In the genomic region with DNA sequence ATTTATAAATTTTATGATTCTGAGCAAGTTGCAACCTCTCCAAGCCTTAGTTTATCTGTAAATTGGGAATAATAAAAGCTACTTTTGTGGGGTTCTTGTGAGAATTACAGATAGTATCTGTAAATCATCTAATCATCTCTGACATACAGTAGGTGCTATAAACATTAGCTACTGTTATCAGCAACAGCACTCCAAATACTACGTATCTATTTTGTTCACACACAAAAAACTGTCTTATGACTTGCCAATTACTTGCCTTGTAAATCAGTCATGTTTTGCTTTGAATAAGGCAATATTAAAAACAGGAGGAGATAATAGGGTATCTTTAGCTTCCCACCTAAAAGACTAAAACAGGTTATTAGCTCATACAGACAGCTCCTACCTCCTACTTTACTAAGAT, we compare ENCODE assay signal across 30 cellular contexts.
"Had no signal": no experiment of that assay in that cellular context is flagged by ENCODE, and none has a peak within 500 bp of the region (broad histone marks: within the 10 kb centered on the region; RNA-seq: fewer than 3 reads in every experiment).

No MANE protein-coding gene starts in this region.

- ATAC-seq: activated CD4-positive, alpha-beta T cell treated with anti-CD3 and anti-CD28 coated beads for 36 hours; activated naive CD4-positive, alpha-beta T cell treated with anti-CD3 and anti-CD28 coated beads, Interleukin-2, amount 50 U/mL, for 72 hours; activated T-cell treated with anti-CD3 and anti-CD28 coated beads, Interleukin-2, amount 50 U/mL, for 72 hours; foreskin keratinocyte; gastrocnemius medialis; heart right ventricle had no signal

- H3K9me3 Mint-ChIP-seq: activated CD4-positive, alpha-beta memory T cell treated with anti-CD3 and anti-CD28 coated beads, Interleukin-2, amount 10 ng/mL, durations not matched to agents 7 days and 5 days; activated CD4-positive, alpha-beta T cell treated with anti-CD3 and anti-CD28 coated beads, Interleukin-2, amount 10 ng/mL, durations not matched to agents 24 days and 14 days; activated naive CD4-positive, alpha-beta T cell treated with anti-CD3 and anti-CD28 coated beads, Interleukin-2, amount 10 ng/mL, durations not matched to agents 7 days and 5 days; activated naive CD4-positive, alpha-beta T cell treated with anti-CD3 and anti-CD28 coated beads, Interleukin-2, amount 50 U/mL, for 72 hours; activated T-cell treated with anti-CD3 and anti-CD28 coated beads, Interleukin-2, amount 50 U/mL, for 24 hours; activated T-cell treated with anti-CD3 and anti-CD28 coated beads, Interleukin-2, amount 50 U/mL, for 72 hours; central memory CD8-positive, alpha-beta T cell; dendritic cell treated with granulocyte-macrophage colony-stimulating factor and Interleukin-4, amounts not matched to agents 40 ng/mL and 50 ng/mL, for 4 days; endodermal cell had no signal

- H3K9me3 ChIP-seq: esophagus muscularis mucosa, gastrocnemius medialis, heart right ventricle had no signal

- H3K4me3 Mint-ChIP-seq: activated CD4-positive, alpha-beta memory T cell treated with anti-CD3 and anti-CD28 coated beads, Interleukin-2, amount 10 ng/mL, durations not matched to agents 7 days and 5 days; activated CD4-positive, alpha-beta T cell treated with anti-CD3 and anti-CD28 coated beads for 36 hours; activated CD4-positive, alpha-beta T cell treated with anti-CD3 and anti-CD28 coated beads, Interleukin-2, amount 10 ng/mL, durations not matched to agents 24 days and 14 days; activated naive CD4-positive, alpha-beta T cell treated with anti-CD3 and anti-CD28 coated beads, Interleukin-2, amount 10 ng/mL, durations not matched to agents 7 days and 5 days; activated T-cell treated with anti-CD3 and anti-CD28 coated beads, Interleukin-2, amount 50 U/mL, for 24 hours; activated T-cell treated with anti-CD3 and anti-CD28 coated beads, Interleukin-2, amount 50 U/mL, for 72 hours; central memory CD8-positive, alpha-beta T cell; dendritic cell treated with granulocyte-macrophage colony-stimulating factor and Interleukin-4, amounts not matched to agents 40 ng/mL and 50 ng/mL, for 4 days; endodermal cell had no signal

- H3K27me3 ChIP-seq: brain microvascular endothelial cell, dorsolateral prefrontal cortex, esophagus muscularis mucosa, foreskin keratinocyte, gastrocnemius medialis, heart right ventricle had no signal

- H3K4me3 ChIP-seq: coronary artery, esophagus muscularis mucosa, gastrocnemius medialis, heart right ventricle had no signal

- FAIRE-seq: astrocyte, bronchial epithelial cell had no signal

- H3K27ac ChIP-seq: brain microvascular endothelial cell, coronary artery, dorsolateral prefrontal cortex, esophagus muscularis mucosa, foreskin keratinocyte, gastrocnemius medialis, heart right ventricle had no signal

- H3K27ac Mint-ChIP-seq: activated CD4-positive, alpha-beta memory T cell treated with anti-CD3 and anti-CD28 coated beads, Interleukin-2, amount 10 ng/mL, durations not matched to agents 7 days and 5 days; activated CD4-positive, alpha-beta T cell treated with anti-CD3 and anti-CD28 coated beads for 36 hours; activated CD4-positive, alpha-beta T cell treated with anti-CD3 and anti-CD28 coated beads, Interleukin-2, amount 10 ng/mL, durations not matched to agents 24 days and 14 days; activated naive CD4-positive, alpha-beta T cell treated with anti-CD3 and anti-CD28 coated beads, Interleukin-2, amount 10 ng/mL, durations not matched to agents 7 days and 5 days; activated naive CD4-positive, alpha-beta T cell treated with anti-CD3 and anti-CD28 coated beads, Interleukin-2, amount 50 U/mL, for 72 hours; activated T-cell treated with anti-CD3 and anti-CD28 coated beads, Interleukin-2, amount 50 U/mL, for 24 hours; activated T-cell treated with anti-CD3 and anti-CD28 coated beads, Interleukin-2, amount 50 U/mL, for 72 hours; endodermal cell had no signal

- DNase-seq: activated CD4-positive, alpha-beta memory T cell treated with anti-CD3 and anti-CD28 coated beads, Interleukin-2, amount 10 ng/mL, durations not matched to agents 7 days and 5 days; activated CD4-positive, alpha-beta T cell treated with anti-CD3 and anti-CD28 coated beads for 36 hours; activated CD4-positive, alpha-beta T cell treated with anti-CD3 and anti-CD28 coated beads, Interleukin-2, amount 10 ng/mL, durations not matched to agents 24 days and 14 days; activated CD4-positive, alpha-beta T cell treated with anti-CD3 and anti-CD28 coated beads, Interleukin-2, amount 50 U/mL, for 4 hours; activated CD4-positive, CD25-positive, alpha-beta regulatory T cell; activated CD4-positive, CD25-positive, alpha-beta regulatory T cell treated with anti-CD3 and anti-CD28 coated beads, Interleukin-2, amount 50 U/mL, for 72 hours; activated CD8-positive, alpha-beta memory T cell treated with anti-CD3 and anti-CD28 coated beads, Interleukin-2, amount 50 U/mL, for 48 hours; activated gamma-delta T cell; activated naive CD4-positive, alpha-beta T cell; activated naive CD4-positive, alpha-beta T cell treated with anti-CD3 and anti-CD28 coated beads, Interleukin-2, amount 10 ng/mL, durations not matched to agents 7 days and 5 days; activated T-cell treated with anti-CD3 and anti-CD28 coated beads for 4 hours; activated T-cell treated with anti-CD3 and anti-CD28 coated beads, Interleukin-2, amount 50 U/mL, for 24 hours; activated T-cell treated with anti-CD3 and anti-CD28 coated beads, Interleukin-2, amount 50 U/mL, for 72 hours; amniotic stem cell; anterior cingulate cortex; brain microvascular endothelial cell; dorsolateral prefrontal cortex; effector memory CD4-positive, alpha-beta T cell; endodermal cell; foreskin keratinocyte; gastrocnemius medialis; heart right ventricle; T-helper 2 cell had no signal

- H3K36me3 ChIP-seq: brain microvascular endothelial cell, gastrocnemius medialis had no signal

- H3K27me3 Mint-ChIP-seq: activated CD4-positive, alpha-beta memory T cell treated with anti-CD3 and anti-CD28 coated beads, Interleukin-2, amount 10 ng/mL, durations not matched to agents 7 days and 5 days; activated CD4-positive, alpha-beta T cell treated with anti-CD3 and anti-CD28 coated beads, Interleukin-2, amount 10 ng/mL, durations not matched to agents 24 days and 14 days; activated naive CD4-positive, alpha-beta T cell treated with anti-CD3 and anti-CD28 coated beads, Interleukin-2, amount 10 ng/mL, durations not matched to agents 7 days and 5 days; activated T-cell treated with anti-CD3 and anti-CD28 coated beads, Interleukin-2, amount 50 U/mL, for 24 hours; central memory CD8-positive, alpha-beta T cell; dendritic cell treated with granulocyte-macrophage colony-stimulating factor and Interleukin-4, amounts not matched to agents 40 ng/mL and 50 ng/mL, for 4 days had no signal
